In genomic region chr16:1318268-1318545, GRCh38 we compare ENCODE assay signal across 21 cellular contexts. TPM values are rescaled to one million over a fixed set of nuclear protein-coding genes. Genes with fewer than 3 reads are reported as not detected.
DNase-seq lines count a peak whose midpoint lies in the region; ATAC-seq and TF ChIP-seq lines count a peak whose summit lies in the region.
"Had no signal": no experiment of that assay in that cellular context is flagged by ENCODE, and none has a peak within 500 bp of the region (broad histone marks: within the 10 kb centered on the region; RNA-seq: fewer than 3 reads in every experiment).

No MANE protein-coding gene starts in this region.

- no peak for DNase-seq in activated T-cell treated with anti-CD3 and anti-CD28 coated beads, Interleukin-2, amount 50 U/mL, for 24 hours
- no peak for DNase-seq in activated T-cell treated with anti-CD3 and anti-CD28 coated beads, Interleukin-2, amount 50 U/mL, for 48 hours
- DNase-seq in T-helper 17 cell (no peak), endodermal cell (no peak), neural progenitor cell (ENCODE audit: low spot score) (no peak), pons (ENCODE audit: low spot score) (no peak)
- DNase-seq in stimulated activated naive B cell treated with anti-CD40 and anti-IgM and Interleukin-4, amounts not matched to agents 10 μg/mL and 1 μg/mL and 100 μg/mL, for 72 hours = no peak
- DNase-seq: AML-193; DND-41; KG1; NCI-H1105 treated with DMSO at 0.1 percent for 48 hours; NCI-H1694; NCI-H2107; NCI-H510A; NCI-H748 treated with DMSO at 0.1 percent for 48 hours; NK-92 treated with Interleukin-12 subunit alpha and Interleukin-12 subunit beta, amount 100 ng/mL, for 24 hours had no signal

- no peak overlapping the region for H3K27ac ChIP-seq in endodermal cell (ENCODE audit: low read depth, low read length)
- H3K27ac ChIP-seq in neural progenitor cell = no peak overlapping the region
- H3K27ac ChIP-seq: 22Rv1, C4-2B had no signal

- no peak overlapping the region for H3K4me2 ChIP-seq in neural progenitor cell

- no peak overlapping the region for H3K4me3 Mint-ChIP-seq in activated T-cell treated with anti-CD3 and anti-CD28 coated beads, Interleukin-2, amount 50 U/mL, for 24 hours
- H3K4me3 Mint-ChIP-seq in T-helper 17 cell (no peak overlapping the region), endodermal cell (no peak overlapping the region), neural progenitor cell (no peak overlapping the region)
- no peak overlapping the region for H3K4me3 Mint-ChIP-seq in stimulated activated naive B cell treated with anti-CD40 and anti-IgM and Interleukin-4, amounts not matched to agents 10 μg/mL and 1 μg/mL and 100 μg/mL, for 72 hours

- H3K4me1 Mint-ChIP-seq in activated T-cell treated with anti-CD3 and anti-CD28 coated beads, Interleukin-2, amount 50 U/mL, for 24 hours (ENCODE audit: low read depth) = peaks cover 5% of the 10 kb centered on the region
- H3K4me1 Mint-ChIP-seq in T-helper 17 cell = peaks cover 3% of the 10 kb centered on the region
- H3K4me1 Mint-ChIP-seq in endodermal cell = no peaks in the 10 kb centered on the region
- H3K4me1 Mint-ChIP-seq in neural progenitor cell = no peaks in the 10 kb centered on the region
- H3K4me1 Mint-ChIP-seq in stimulated activated naive B cell treated with anti-CD40 and anti-IgM and Interleukin-4, amounts not matched to agents 10 μg/mL and 1 μg/mL and 100 μg/mL, for 72 hours = peaks cover 6 to 10% of the 10 kb centered on the region in 2 donors

- TF ChIP-seq CTCF in endodermal cell (conservative IDR thresholded peaks at IDR 0.05) = no peak
- no peak for TF ChIP-seq CTCF in neural progenitor cell (IDR thresholded peaks at IDR 0.05)

- peaks cover 91% of the 10 kb centered on the region for H3K36me3 Mint-ChIP-seq in activated T-cell treated with anti-CD3 and anti-CD28 coated beads, Interleukin-2, amount 50 U/mL, for 24 hours (ENCODE audit: low read depth)
- H3K36me3 Mint-ChIP-seq in T-helper 17 cell (ENCODE audit: low read depth) = peaks cover 3% of the 10 kb centered on the region
- peaks cover 80% of the 10 kb centered on the region for H3K36me3 Mint-ChIP-seq in endodermal cell (ENCODE audit: low read depth)
- peaks cover 28% of the 10 kb centered on the region for H3K36me3 Mint-ChIP-seq in neural progenitor cell
- peaks cover 41 to 68% of the 10 kb centered on the region in 2 donors for H3K36me3 Mint-ChIP-seq in stimulated activated naive B cell treated with anti-CD40 and anti-IgM and Interleukin-4, amounts not matched to agents 10 μg/mL and 1 μg/mL and 100 μg/mL, for 72 hours

- no peak overlapping the region for H2AFZ ChIP-seq in neural progenitor cell (replicated peaks)

- 84 to 85% methylated on average over 9 of the region's 9 CpGs for WGBS in endodermal cell (ENCODE audit: insufficient coverage in 1 of 2, insufficient read length in 1 of 2), 2 experiments

- no peaks in the 10 kb centered on the region for H3K9me3 Mint-ChIP-seq in activated T-cell treated with anti-CD3 and anti-CD28 coated beads, Interleukin-2, amount 50 U/mL, for 24 hours
- H3K9me3 Mint-ChIP-seq in endodermal cell = no peaks in the 10 kb centered on the region
- H3K9me3 Mint-ChIP-seq in neural progenitor cell = no peaks in the 10 kb centered on the region
- H3K9me3 Mint-ChIP-seq in stimulated activated naive B cell treated with anti-CD40 and anti-IgM and Interleukin-4, amounts not matched to agents 10 μg/mL and 1 μg/mL and 100 μg/mL, for 72 hours = no peaks in the 10 kb centered on the region

- ATAC-seq in T-helper 17 cell (no peak), HG03378 (IDR thresholded peaks at IDR 0.05; ENCODE audit: unreplicated experiment) (no peak)
- no peak for ATAC-seq in stimulated activated naive B cell treated with anti-CD40 and anti-IgM and Interleukin-4, amounts not matched to agents 10 μg/mL and 1 μg/mL and 100 μg/mL, for 72 hours (replicated peaks)
- ATAC-seq: HCT116, Right ventricle myocardium inferior had no signal

- peaks cover 3% of the 10 kb centered on the region for H3F3A ChIP-seq in neural progenitor cell (ENCODE audit: low read depth)

- peak overlapping the region; percentile 67 for H3K27ac Mint-ChIP-seq in activated T-cell treated with anti-CD3 and anti-CD28 coated beads, Interleukin-2, amount 50 U/mL, for 24 hours
- H3K27ac Mint-ChIP-seq in T-helper 17 cell (peak overlapping the region; percentile 84), endodermal cell (peak overlapping the region; percentile 33), neural progenitor cell (peak overlapping the region; percentile 34)
- H3K27ac Mint-ChIP-seq in stimulated activated naive B cell treated with anti-CD40 and anti-IgM and Interleukin-4, amounts not matched to agents 10 μg/mL and 1 μg/mL and 100 μg/mL, for 72 hours = no peak overlapping the region

- H3K9ac ChIP-seq in endodermal cell (ENCODE audit: extremely low read depth, low read length, poor library complexity, severe bottlenecking) (no peak overlapping the region), neural progenitor cell (no peak overlapping the region)

- H3K79me2 ChIP-seq in neural progenitor cell (ENCODE audit: low read depth) = peaks cover 72% of the 10 kb centered on the region

- H3K4me1 ChIP-seq in endodermal cell (ENCODE audit: control insufficient read depth, insufficient read depth, low read length) (no peaks in the 10 kb centered on the region), neural progenitor cell (no peaks in the 10 kb centered on the region)

- no peaks in the 10 kb centered on the region for H3K27me3 Mint-ChIP-seq in activated T-cell treated with anti-CD3 and anti-CD28 coated beads, Interleukin-2, amount 50 U/mL, for 24 hours
- H3K27me3 Mint-ChIP-seq in T-helper 17 cell (no peaks in the 10 kb centered on the region), endodermal cell (ENCODE audit: insufficient read depth) (no peaks in the 10 kb centered on the region), neural progenitor cell (ENCODE audit: insufficient read depth, low read depth) (peaks cover 3% of the 10 kb centered on the region)
- no peaks in the 10 kb centered on the region for H3K27me3 Mint-ChIP-seq in stimulated activated naive B cell treated with anti-CD40 and anti-IgM and Interleukin-4, amounts not matched to agents 10 μg/mL and 1 μg/mL and 100 μg/mL, for 72 hours

- H4K20me1 ChIP-seq in neural progenitor cell (ENCODE audit: low read depth) = peaks cover 74% of the 10 kb centered on the region

- H3K4me3 ChIP-seq in endodermal cell (ENCODE audit: low read length) = no peak overlapping the region
- H3K4me3 ChIP-seq in neural progenitor cell = no peak overlapping the region

- no peaks in the 10 kb centered on the region for H3K27me3 ChIP-seq in endodermal cell (ENCODE audit: control insufficient read depth, insufficient read depth, low read length, poor library complexity, severe bottlenecking)
- H3K27me3 ChIP-seq in neural progenitor cell = no peaks in the 10 kb centered on the region

- H3K9me3 ChIP-seq in T-helper 17 cell (ENCODE audit: control insufficient read depth, low read length, poor library complexity, severe bottlenecking) (no peaks in the 10 kb centered on the region), endodermal cell (ENCODE audit: control insufficient read depth, low read length) (no peaks in the 10 kb centered on the region), neural progenitor cell (ENCODE audit: low read depth) (no peaks in the 10 kb centered on the region)

- peaks cover 79% of the 10 kb centered on the region for H3K36me3 ChIP-seq in endodermal cell (ENCODE audit: control insufficient read depth, insufficient read depth, low read length)
- no peaks in the 10 kb centered on the region for H3K36me3 ChIP-seq in neural progenitor cell

RNA-seq across cellular contexts. Expression of gene UBE2I, which starts 8.8 kb away (rescaled TPM):
- total RNA-seq in T-helper 17 cell (100 to 1,000 TPM; 233 to 249 TPM), endodermal cell (100 to 1,000 TPM; 250 to 294 TPM), neural progenitor cell (ENCODE audit: low replicate concordance) (184 and 239 TPM in 2 replicates)
- 223 TPM for polyA plus RNA-seq in endodermal cell (2013, experiment 1 of 2)
- 222 TPM for polyA plus RNA-seq in endodermal cell (2013, experiment 2 of 2)

RNA-seq across cellular contexts. Expression of gene BAIAP3, which starts 15.2 kb away (rescaled TPM):
- 10 to 100 TPM; 11.8 to 20.0 TPM for total RNA-seq in T-helper 17 cell
- total RNA-seq in endodermal cell = 10 to 100 TPM; 25.0 to 43.5 TPM
- polyA plus RNA-seq in endodermal cell (2013, experiment 1 of 2) = 21.8 TPM
- 19.6 TPM for polyA plus RNA-seq in endodermal cell (2013, experiment 2 of 2)
- total RNA-seq in neural progenitor cell (ENCODE audit: low replicate concordance) = 0.34 and 4.0 TPM in 2 replicates

RNA-seq across cellular contexts. Expression of gene TSR3, which starts 33.5 kb away (rescaled TPM):
- 10 to 100 TPM; 24.4 to 27.7 TPM for total RNA-seq in T-helper 17 cell
- 10 to 100 TPM; 64.9 to 67.4 TPM for total RNA-seq in endodermal cell
- polyA plus RNA-seq in endodermal cell (2013, experiment 1 of 2) = 47.0 TPM
- polyA plus RNA-seq in endodermal cell (2013, experiment 2 of 2) = 44.1 TPM
- total RNA-seq in neural progenitor cell (ENCODE audit: low replicate concordance) = 22.4 and 60.6 TPM in 2 replicates

RNA-seq across cellular contexts. Expression of gene GNPTG, which starts 33.5 kb away (rescaled TPM):
- total RNA-seq in T-helper 17 cell (10 to 100 TPM; 39.2 to 48.0 TPM), endodermal cell (10 to 100 TPM; 34.0 to 38.4 TPM), neural progenitor cell (ENCODE audit: low replicate concordance) (11.8 and 22.7 TPM in 2 replicates)
- polyA plus RNA-seq in endodermal cell (2013, experiment 1 of 2) = 22.5 TPM
- 22.2 TPM for polyA plus RNA-seq in endodermal cell (2013, experiment 2 of 2)
